ENCODE assay signal across 22 cellular contexts in the genomic region with DNA sequence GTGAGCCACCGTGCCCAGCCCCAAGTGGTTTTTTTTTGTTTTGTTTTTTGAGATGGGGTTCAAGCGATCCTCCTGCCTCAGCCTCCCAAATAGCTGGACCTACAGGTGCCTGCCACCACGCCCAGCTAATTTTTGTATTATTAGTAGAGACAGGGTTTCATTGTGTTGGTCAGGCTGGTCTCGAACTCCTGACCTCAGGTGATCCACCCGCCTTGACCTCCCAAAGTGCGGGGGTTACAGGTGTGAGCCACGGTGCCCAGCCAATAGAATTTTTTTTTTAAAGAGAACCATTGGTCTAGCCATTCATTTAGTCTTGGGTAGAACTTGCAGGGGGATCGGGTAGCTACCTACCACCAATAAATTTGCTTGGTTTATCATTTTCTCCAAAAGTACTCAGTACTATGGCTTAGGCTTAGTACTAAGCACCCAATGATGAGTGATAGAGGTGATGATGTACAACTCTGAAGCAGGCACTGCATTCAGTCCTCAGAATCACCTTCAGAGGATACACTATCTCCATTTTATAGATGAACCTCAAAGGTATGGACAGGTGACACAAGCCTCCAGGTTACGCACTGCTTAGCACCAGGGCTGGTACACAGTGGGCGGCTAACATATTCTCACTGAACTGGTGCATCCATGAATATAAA. TPM values are rescaled to one million over a fixed set of nuclear protein-coding genes. Genes with fewer than 3 reads are reported as not detected.
"Had no signal": no experiment of that assay in that cellular context is flagged by ENCODE, and none has a peak within 500 bp of the region (broad histone marks: within the 10 kb centered on the region; RNA-seq: fewer than 3 reads in every experiment).

No MANE protein-coding gene starts in this region.

- H3K36me3 Mint-ChIP-seq: naive B cell, type B pancreatic cell had no signal

- ATAC-seq: effector memory CD8-positive, alpha-beta T cell; psoas muscle; stimulated activated naive CD8-positive, alpha-beta T cell treated with anti-CD3 and anti-CD28 coated beads, Interleukin-15, Interleukin-2, amounts not matched to agents 100 U/mL and 50 U/mL, for 24 hours had no signal

- H3K4me3 ChIP-seq: esophagus muscularis mucosa, left ventricle myocardium inferior, lower lobe of right lung, psoas muscle, sigmoid colon, suprapubic skin, thyroid gland had no signal

- H3K9me3 ChIP-seq: esophagus muscularis mucosa, left ventricle myocardium inferior, lower lobe of right lung, psoas muscle, sigmoid colon, suprapubic skin, thyroid gland had no signal

- FAIRE-seq: colon, kidney, small intestine, urothelium cell line had no signal

- H3K9me3 Mint-ChIP-seq: dendritic cell treated with granulocyte-macrophage colony-stimulating factor and Interleukin-4, amounts not matched to agents 40 ng/mL and 50 ng/mL, for 4 days; effector memory CD8-positive, alpha-beta T cell; memory B cell; nephron; type B pancreatic cell had no signal

- H3K4me1 Mint-ChIP-seq: memory B cell had no signal

- H3K27ac Mint-ChIP-seq: dendritic cell treated with granulocyte-macrophage colony-stimulating factor and Interleukin-4, amounts not matched to agents 40 ng/mL and 50 ng/mL, for 4 days; effector memory CD8-positive, alpha-beta T cell; memory B cell had no signal

- H3K36me3 ChIP-seq: left ventricle myocardium inferior, lower lobe of right lung, suprapubic skin, thyroid gland had no signal

- DNase-seq: effector memory CD8-positive, alpha-beta T cell; kidney; left cardiac atrium; left ventricle myocardium inferior; lower lobe of right lung; naive B cell; psoas muscle; retina; sigmoid colon; small intestine; stimulated activated CD4-positive, alpha-beta T cell treated with anti-CD3 and anti-CD28 coated beads, Interleukin-2, amount 100 ng/mL, for 48 hours; stimulated activated naive CD8-positive, alpha-beta T cell treated with anti-CD3 and anti-CD28 coated beads, Interleukin-15, Interleukin-2, amounts not matched to agents 100 U/mL and 50 U/mL, for 24 hours had no signal

- H3K27me3 ChIP-seq: esophagus muscularis mucosa, sigmoid colon, suprapubic skin, thyroid gland had no signal

- H3K4me3 Mint-ChIP-seq: dendritic cell treated with granulocyte-macrophage colony-stimulating factor and Interleukin-4, amounts not matched to agents 40 ng/mL and 50 ng/mL, for 4 days; effector memory CD8-positive, alpha-beta T cell; memory B cell; naive B cell had no signal

- H3K27ac ChIP-seq: epithelial cell of prostate, esophagus muscularis mucosa, lower lobe of right lung, sigmoid colon had no signal

- H3K4me1 ChIP-seq: psoas muscle, thyroid gland had no signal

- H3K27me3 Mint-ChIP-seq: dendritic cell treated with granulocyte-macrophage colony-stimulating factor and Interleukin-4, amounts not matched to agents 40 ng/mL and 50 ng/mL, for 4 days; effector memory CD8-positive, alpha-beta T cell; memory B cell; naive B cell; type B pancreatic cell had no signal

RNA-seq across cellular contexts. Expression of gene C20orf203, which starts 12.9 kb away (rescaled TPM):
- total RNA-seq: kidney, left cardiac atrium, left ventricle myocardium inferior, lower lobe of right lung had no signal
- polyA plus RNA-seq: psoas muscle had no signal
